ENCODE assay signal across 19 cellular contexts in genomic region chr2:200171761-200172482, GRCh38.
DNase-seq lines count a peak whose midpoint lies in the region; ATAC-seq, FAIRE-seq and TF ChIP-seq lines count a peak whose summit lies in the region.
"Had no signal": no experiment of that assay in that cellular context is flagged by ENCODE, and none has a peak within 500 bp of the region (broad histone marks: within the 10 kb centered on the region; RNA-seq: fewer than 3 reads in every experiment).

No MANE protein-coding gene starts in this region.

- H3K4me3 ChIP-seq in bronchial epithelial cell (ENCODE audit: low read depth, low read length), result no peak overlapping the region
- H3K4me3 ChIP-seq: cardiac muscle cell, smooth muscle cell had no signal

- DNase-seq in AG08395 (ENCODE audit: low spot score), result peak; percentile 30
- DNase-seq in LHCN-M2 (ENCODE audit: low read depth), result peak; percentile 69
- DNase-seq in bronchial epithelial cell (ENCODE audit: low read depth), result peak; percentile 73
- DNase-seq in myocyte (ENCODE audit: low read depth), result peak; percentile 87
- no peak for DNase-seq in NCI-H2029 (lab: John Stamatoyannopoulos, UW)
- DNase-seq in GM19239 (ENCODE audit: insufficient read length, low spot score), result no peak
- DNase-seq: activated CD4-positive, alpha-beta T cell treated with anti-CD3 and anti-CD28 coated beads for 1 hour; activated CD8-positive, alpha-beta memory T cell treated with anti-CD3 and anti-CD28 coated beads, Interleukin-2, amount 50 U/mL, for 48 hours; activated naive CD4-positive, alpha-beta T cell; endodermal cell; GDM1; immature natural killer cell; nucleus accumbens; stimulated activated naive CD4-positive, alpha-beta T cell had no signal

- ATAC-seq in GM21737 (IDR thresholded peaks at IDR 0.05; ENCODE audit: unreplicated experiment) (no peak), HG03108 (IDR thresholded peaks at IDR 0.05; ENCODE audit: unreplicated experiment) (no peak)
- ATAC-seq: HCT116 had no signal

- TF ChIP-seq CTCF in bronchial epithelial cell (IDR thresholded peaks at IDR 0.05; ENCODE audit: insufficient read depth, low read length, severe bottlenecking), result no peak

- no peaks in the 10 kb centered on the region for H3K27me3 ChIP-seq in bronchial epithelial cell (ENCODE audit: control insufficient read depth, insufficient read depth, low read length)
- H3K27me3 ChIP-seq: cardiac muscle cell had no signal

- no peaks in the 10 kb centered on the region for H3K36me3 ChIP-seq in bronchial epithelial cell (ENCODE audit: control insufficient read depth, insufficient read depth, low read length)
- H3K36me3 ChIP-seq: cardiac muscle cell had no signal

- FAIRE-seq in bronchial epithelial cell (lab: Jason Lieb, UNC) (peak; percentile 88), GM19239 (lab: Jason Lieb, UNC) (no peak)

Comparison
In these comparisons a context has a peak if more than half of its experiments do, and no peak if none do; other contexts are left out.
1. DNase-seq: peak in AG08395 (single experiment), LHCN-M2 (single experiment), bronchial epithelial cell (single experiment) and myocyte (single experiment); none in NCI-H2029 (single experiment) and GM19239 (single experiment).